In the genomic region with DNA sequence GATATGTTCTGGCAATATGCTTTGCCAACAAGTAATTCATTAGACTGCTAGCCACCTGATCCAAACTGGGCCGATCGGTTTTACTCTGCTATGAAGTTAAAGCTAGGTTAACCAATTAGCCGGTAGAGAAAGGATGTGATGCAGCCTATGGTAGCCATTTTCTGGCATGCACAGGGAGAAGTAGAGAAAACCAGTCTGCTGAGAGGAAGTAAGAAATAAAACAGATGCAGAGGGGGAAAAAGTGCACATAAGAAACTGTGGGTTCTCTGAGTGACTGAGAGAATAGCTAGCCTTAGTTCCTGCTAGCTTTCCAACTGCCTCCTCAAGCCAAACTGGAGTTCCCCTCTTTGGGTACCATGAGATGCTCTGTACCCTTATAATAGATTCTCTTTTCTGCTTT, we compare ENCODE assay signal across 8 cellular contexts. TPM values are rescaled to one million over a fixed set of nuclear protein-coding genes. Genes with fewer than 3 reads are reported as not detected.
DNase-seq lines count a peak whose midpoint lies in the region; ATAC-seq and TF ChIP-seq lines count a peak whose summit lies in the region.

No MANE protein-coding gene starts in this region.

- no peak overlapping the region for H3K4me3 ChIP-seq in GM06990 (replicated peaks; ENCODE audit: low read depth, low read length)

- ATAC-seq in GM19438 (IDR thresholded peaks at IDR 0.05; ENCODE audit: low read depth, unreplicated experiment), result peak; percentile 62
- peak; percentile 74 for ATAC-seq in HG03432 (IDR thresholded peaks at IDR 0.05; ENCODE audit: unreplicated experiment)

- H3K27ac Mint-ChIP-seq in activated naive CD8-positive, alpha-beta T cell treated with anti-CD3 and anti-CD28 coated beads for 36 hours, result peak overlapping the region; percentile 69
- H3K27ac Mint-ChIP-seq in endothelial cell (ENCODE audit: unreplicated experiment), result no peak overlapping the region

- no peaks in the 10 kb centered on the region for H3K27me3 ChIP-seq in GM06990 (replicated peaks; ENCODE audit: control insufficient read depth, insufficient read depth, low read length)

- peak overlapping the region; percentile 3 for H3K4me3 Mint-ChIP-seq in activated naive CD8-positive, alpha-beta T cell treated with anti-CD3 and anti-CD28 coated beads for 36 hours
- H3K4me3 Mint-ChIP-seq in endothelial cell (ENCODE audit: unreplicated experiment), result no peak overlapping the region

- peaks cover 9% of the 10 kb centered on the region for H3K36me3 Mint-ChIP-seq in activated naive CD8-positive, alpha-beta T cell treated with anti-CD3 and anti-CD28 coated beads for 36 hours
- no peaks in the 10 kb centered on the region for H3K36me3 Mint-ChIP-seq in endothelial cell (ENCODE audit: low read depth, unreplicated experiment)

- peaks cover 56% of the 10 kb centered on the region for H3K4me1 Mint-ChIP-seq in activated naive CD8-positive, alpha-beta T cell treated with anti-CD3 and anti-CD28 coated beads for 36 hours
- peaks cover 17% of the 10 kb centered on the region for H3K4me1 Mint-ChIP-seq in endothelial cell (ENCODE audit: unreplicated experiment)

- peaks cover 2% of the 10 kb centered on the region for H3K9me3 Mint-ChIP-seq in activated naive CD8-positive, alpha-beta T cell treated with anti-CD3 and anti-CD28 coated beads for 36 hours
- H3K9me3 Mint-ChIP-seq in endothelial cell (ENCODE audit: unreplicated experiment), result no peaks in the 10 kb centered on the region

- H3K27me3 Mint-ChIP-seq in activated naive CD8-positive, alpha-beta T cell treated with anti-CD3 and anti-CD28 coated beads for 36 hours, result no peaks in the 10 kb centered on the region
- H3K27me3 Mint-ChIP-seq in endothelial cell (ENCODE audit: unreplicated experiment), result peaks cover 1% of the 10 kb centered on the region

- no peaks in the 10 kb centered on the region; the same call in 1 of the 2 replicates for H3K36me3 ChIP-seq in GM06990 (ENCODE audit: control insufficient read depth, insufficient read depth, low read length)

- peak; percentile 42 for DNase-seq in GM06990 (ENCODE audit: extremely low read depth, insufficient read length)
- DNase-seq in activated naive CD8-positive, alpha-beta T cell treated with anti-CD3 and anti-CD28 coated beads for 36 hours, result no peak
- no peak for DNase-seq in NCI-H510A (lab: John Stamatoyannopoulos, UW)
- no peak for DNase-seq in endothelial cell (ENCODE audit: low spot score)
- no peak for DNase-seq in mesenteric fat pad (ENCODE audit: low spot score)
- DNase-seq in AG08395 (ENCODE audit: low spot score), result no peak

- TF ChIP-seq CTCF in GM06990 (IDR thresholded peaks at IDR 0.05; ENCODE audit: insufficient read depth, low read length, poor library complexity, severe bottlenecking) (no peak), endothelial cell (IDR thresholded peaks at IDR 0.05; ENCODE audit: unreplicated experiment) (no peak)

RNA-seq across cellular contexts. Expression of a gene that starts 52.8 kb away (rescaled TPM):
- 10 to 100 TPM; 30.1 to 30.6 TPM for total RNA-seq in activated naive CD8-positive, alpha-beta T cell treated with anti-CD3 and anti-CD28 coated beads for 36 hours
- 48.2 TPM for total RNA-seq in endothelial cell (ENCODE audit: unreplicated experiment)
- 25.2 TPM for total RNA-seq in mesenteric fat pad

RNA-seq across cellular contexts. Expression of a gene that starts 53.1 kb away (rescaled TPM):
- 10 to 100 TPM; 29.4 to 29.5 TPM for total RNA-seq in activated naive CD8-positive, alpha-beta T cell treated with anti-CD3 and anti-CD28 coated beads for 36 hours
- total RNA-seq in endothelial cell (ENCODE audit: unreplicated experiment) (40.4 TPM), mesenteric fat pad (31.2 TPM)
